24 cellular contexts compared by ENCODE assay signal in genomic region chr12:86006727-86007126, GRCh38.
"Had no signal": no experiment of that assay in that cellular context is flagged by ENCODE, and none has a peak within 500 bp of the region (broad histone marks: within the 10 kb centered on the region; RNA-seq: fewer than 3 reads in every experiment).

No MANE protein-coding gene starts in this region.

- H3K27me3 ChIP-seq: neural progenitor cell, spleen, testis, vagina had no signal

- H3K4me1 ChIP-seq: left ventricle myocardium inferior, neural progenitor cell, spleen, testis, vagina had no signal

- H3K27ac ChIP-seq: epithelial cell of prostate, left ventricle myocardium inferior, neural progenitor cell, spleen, testis, vagina had no signal

- H3K36me3 Mint-ChIP-seq: activated naive CD8-positive, alpha-beta T cell treated with anti-CD3 and anti-CD28 coated beads, Interleukin-2, amount 10 ng/mL, durations not matched to agents 7 days and 5 days; naive thymus-derived CD4-positive, alpha-beta T cell; neural progenitor cell had no signal

- H3K4me3 Mint-ChIP-seq: activated naive CD4-positive, alpha-beta T cell treated with anti-CD3 and anti-CD28 coated beads for 36 hours; activated naive CD8-positive, alpha-beta T cell treated with anti-CD3 and anti-CD28 coated beads, Interleukin-2, amount 10 ng/mL, durations not matched to agents 7 days and 5 days; activated T-cell treated with anti-CD3 and anti-CD28 coated beads, Interleukin-2, amount 50 U/mL, for 4 hours; naive thymus-derived CD4-positive, alpha-beta T cell; neural progenitor cell; T-helper 1 cell treated with Interleukin-12 subunit alpha and Interleukin-12 subunit beta and Interleukin-4 antibody, amounts not matched to agents 30 μg/mL and 1 μg/mL, for 36 hours had no signal

- H3K27ac Mint-ChIP-seq: activated naive CD4-positive, alpha-beta T cell treated with anti-CD3 and anti-CD28 coated beads for 36 hours; activated naive CD8-positive, alpha-beta T cell treated with anti-CD3 and anti-CD28 coated beads, Interleukin-2, amount 10 ng/mL, durations not matched to agents 7 days and 5 days; naive thymus-derived CD4-positive, alpha-beta T cell; neural progenitor cell; T-helper 1 cell treated with Interleukin-12 subunit alpha and Interleukin-12 subunit beta and Interleukin-4 antibody, amounts not matched to agents 30 μg/mL and 1 μg/mL, for 36 hours had no signal

- H3K9ac ChIP-seq: neural progenitor cell had no signal

- DNase-seq: activated CD4-positive, alpha-beta T cell treated with anti-CD3 and anti-CD28 coated beads for 4 hours; activated CD4-positive, alpha-beta T cell treated with anti-CD3 and anti-CD28 coated beads, Interleukin-2, amount 50 U/mL, for 48 hours; activated CD4-positive, CD25-positive, alpha-beta regulatory T cell; activated CD8-positive, alpha-beta memory T cell treated with anti-CD3 and anti-CD28 coated beads, Interleukin-2, amount 50 U/mL, for 48 hours; activated naive CD4-positive, alpha-beta T cell treated with anti-CD3 and anti-CD28 coated beads for 36 hours; activated naive CD8-positive, alpha-beta T cell treated with anti-CD3 and anti-CD28 coated beads, Interleukin-2, amount 10 ng/mL, durations not matched to agents 7 days and 5 days; activated T-cell treated with anti-CD3 and anti-CD28 coated beads, Interleukin-2, amount 50 U/mL, for 4 hours; amygdala; caudate nucleus; dermis blood vessel endothelial cell; effector CD8-positive, alpha-beta T cell; foreskin fibroblast; kidney glomerular epithelial cell; left ventricle myocardium inferior; naive thymus-derived CD4-positive, alpha-beta T cell; spleen; stimulated activated CD4-positive, alpha-beta T cell treated with anti-CD3 and anti-CD28 coated beads, Interleukin-4, amount 100 ng/mL, for 1 hour; stimulated activated naive CD4-positive, alpha-beta T cell; testis; trophoblast cell had no signal

- H3K36me3 ChIP-seq: left ventricle myocardium inferior, neural progenitor cell, spleen, vagina had no signal

- H3K27me3 Mint-ChIP-seq: activated naive CD8-positive, alpha-beta T cell treated with anti-CD3 and anti-CD28 coated beads, Interleukin-2, amount 10 ng/mL, durations not matched to agents 7 days and 5 days; naive thymus-derived CD4-positive, alpha-beta T cell had no signal

- H3K9me3 Mint-ChIP-seq: neural progenitor cell; T-helper 1 cell treated with Interleukin-12 subunit alpha and Interleukin-12 subunit beta and Interleukin-4 antibody, amounts not matched to agents 30 μg/mL and 1 μg/mL, for 36 hours had no signal

- ATAC-seq: activated T-cell treated with anti-CD3 and anti-CD28 coated beads, Interleukin-2, amount 50 U/mL, for 4 hours; naive thymus-derived CD4-positive, alpha-beta T cell had no signal

- H3K4me3 ChIP-seq: left ventricle myocardium inferior, neural progenitor cell, spleen, testis, vagina had no signal

- H3K4me1 Mint-ChIP-seq: activated naive CD8-positive, alpha-beta T cell treated with anti-CD3 and anti-CD28 coated beads, Interleukin-2, amount 10 ng/mL, durations not matched to agents 7 days and 5 days; naive thymus-derived CD4-positive, alpha-beta T cell had no signal

- H3K9me3 ChIP-seq: left ventricle myocardium inferior, spleen, testis, vagina had no signal
